In the genomic region with DNA sequence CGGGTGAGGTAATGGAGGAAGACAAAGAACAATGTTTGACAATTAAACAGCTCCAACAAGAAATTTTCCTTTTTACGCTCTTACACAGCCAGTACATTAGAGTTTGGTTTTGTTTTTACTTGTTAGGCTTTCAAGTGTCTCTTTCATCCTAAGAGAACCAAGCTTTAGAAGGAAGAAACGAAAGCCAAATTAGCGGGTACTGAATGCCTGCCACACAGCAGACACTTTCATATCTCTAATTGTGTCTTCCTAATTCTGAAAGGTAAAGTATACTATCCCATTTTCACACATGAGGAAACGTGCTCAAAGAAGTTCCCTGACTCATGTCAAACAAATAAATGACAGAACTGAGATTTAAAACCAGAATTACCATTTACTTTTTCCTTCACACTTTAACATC, we compare ENCODE assay signal across 11 cellular contexts.
DNase-seq lines count a peak whose midpoint lies in the region; ATAC-seq and TF ChIP-seq lines count a peak whose summit lies in the region.
"Had no signal": no experiment of that assay in that cellular context is flagged by ENCODE, and none has a peak within 500 bp of the region (broad histone marks: within the 10 kb centered on the region; RNA-seq: fewer than 3 reads in every experiment).

No MANE protein-coding gene starts in this region.

- intact Hi-C loops in right cardiac atrium (cut with DNase I), result no loop called here

- TF ChIP-seq CTCF in endodermal cell (conservative IDR thresholded peaks at IDR 0.05) (no peak), chondrocyte (IDR thresholded peaks at IDR 0.05) (no peak)

- no peaks in the 10 kb centered on the region for H3K9me3 ChIP-seq in right cardiac atrium (ENCODE audit: control insufficient read depth, low read length)
- peaks cover 28% of the 10 kb centered on the region for H3K9me3 ChIP-seq in endodermal cell (ENCODE audit: control insufficient read depth, low read length)

- H3K4me3 ChIP-seq in right cardiac atrium (ENCODE audit: low read length), result no peak overlapping the region
- H3K4me3 ChIP-seq in endodermal cell (ENCODE audit: low read length), result no peak overlapping the region
- H3K4me3 ChIP-seq: psoas muscle had no signal

- peaks cover 4% of the 10 kb centered on the region for H3K9me3 Mint-ChIP-seq in activated naive CD8-positive, alpha-beta T cell (ENCODE audit: low read depth)
- peaks cover 22% of the 10 kb centered on the region for H3K9me3 Mint-ChIP-seq in endodermal cell
- H3K9me3 Mint-ChIP-seq in chondrocyte (ENCODE audit: low read depth), result peaks cover 11% of the 10 kb centered on the region

- H3K27me3 Mint-ChIP-seq in activated naive CD8-positive, alpha-beta T cell, result no peaks in the 10 kb centered on the region
- no peaks in the 10 kb centered on the region for H3K27me3 Mint-ChIP-seq in endodermal cell (ENCODE audit: insufficient read depth)
- H3K27me3 Mint-ChIP-seq in chondrocyte (ENCODE audit: low read depth), result no peaks in the 10 kb centered on the region

- H3K36me3 ChIP-seq in endodermal cell (ENCODE audit: control insufficient read depth, insufficient read depth, low read length), result peaks cover 35% of the 10 kb centered on the region

- peak overlapping the region; percentile 13 for H3K27ac Mint-ChIP-seq in activated naive CD8-positive, alpha-beta T cell
- H3K27ac Mint-ChIP-seq in endodermal cell (no peak overlapping the region), chondrocyte (ENCODE audit: unreplicated experiment) (no peak overlapping the region)

- DNase-seq in right cardiac atrium (no peak), endodermal cell (no peak), NCI-H187 (lab: John Stamatoyannopoulos, UW) (no peak), chondrocyte (ENCODE audit: low spot score) (no peak)
- DNase-seq: NCI-H510A treated with DMSO at 0.1 percent for 48 hours, psoas muscle had no signal

- 78% methylated on average over 5 of the region's 5 CpGs for WGBS in right cardiac atrium
- WGBS in endodermal cell (ENCODE audit: insufficient coverage in 1 of 2, insufficient read length in 1 of 2), 2 experiments, result 40 to 82% methylated on average over 1 to 5 of the region's 5 CpGs

- H3K4me3 Mint-ChIP-seq in activated naive CD8-positive, alpha-beta T cell, result peak overlapping the region; percentile 30
- H3K4me3 Mint-ChIP-seq in endodermal cell (no peak overlapping the region), chondrocyte (ENCODE audit: unreplicated experiment) (no peak overlapping the region)

- H3K27me3 ChIP-seq in right cardiac atrium (ENCODE audit: control insufficient read depth, insufficient read depth), result no peaks in the 10 kb centered on the region
- H3K27me3 ChIP-seq in endodermal cell (ENCODE audit: control insufficient read depth, insufficient read depth, low read length, poor library complexity, severe bottlenecking), result no peaks in the 10 kb centered on the region

- ATAC-seq in GM18498 (IDR thresholded peaks at IDR 0.05; ENCODE audit: unreplicated experiment), result peak; percentile 86
- ATAC-seq in GM19438 (IDR thresholded peaks at IDR 0.05; ENCODE audit: low read depth, unreplicated experiment), result peak; percentile 87
- ATAC-seq in HG03064 (IDR thresholded peaks at IDR 0.05; ENCODE audit: low read depth, unreplicated experiment), result peak; percentile 91
- no peak for ATAC-seq in right cardiac atrium
- ATAC-seq: psoas muscle had no signal

- no peak overlapping the region for H3K27ac ChIP-seq in right cardiac atrium (ENCODE audit: low read length)
- no peak overlapping the region for H3K27ac ChIP-seq in endodermal cell (ENCODE audit: low read depth, low read length)
- H3K27ac ChIP-seq: HL-60, psoas muscle had no signal

- H3K36me3 Mint-ChIP-seq in activated naive CD8-positive, alpha-beta T cell, result peaks cover 9% of the 10 kb centered on the region
- peaks cover 20% of the 10 kb centered on the region for H3K36me3 Mint-ChIP-seq in endodermal cell (ENCODE audit: low read depth)
- H3K36me3 Mint-ChIP-seq in chondrocyte (ENCODE audit: low read depth), result peaks cover 4% of the 10 kb centered on the region

- peaks cover 46% of the 10 kb centered on the region for H3K4me1 Mint-ChIP-seq in activated naive CD8-positive, alpha-beta T cell (ENCODE audit: low read depth)
- H3K4me1 Mint-ChIP-seq in endodermal cell (peaks cover 7% of the 10 kb centered on the region), chondrocyte (ENCODE audit: low read depth) (peaks cover 7% of the 10 kb centered on the region)

- no peak overlapping the region for H3K9ac ChIP-seq in endodermal cell (ENCODE audit: extremely low read depth, low read length, poor library complexity, severe bottlenecking)

- peaks cover 8% of the 10 kb centered on the region for H3K4me1 ChIP-seq in right cardiac atrium (ENCODE audit: control insufficient read depth, insufficient read depth, low read length)
- H3K4me1 ChIP-seq in endodermal cell (ENCODE audit: control insufficient read depth, insufficient read depth, low read length), result no peaks in the 10 kb centered on the region
- H3K4me1 ChIP-seq: psoas muscle had no signal

Comparison
In these comparisons a context has a peak if more than half of its experiments do, and no peak if none do; other contexts are left out.
1. ATAC-seq: peak in GM18498 (single experiment), GM19438 (single experiment) and HG03064 (single experiment); none in right cardiac atrium (0 of 2).